ENCODE assay signal across 1 cellular context in genomic region chr20:16711859-16712258, GRCh38.
TF ChIP-seq lines count a peak whose summit lies in the region.

No MANE protein-coding gene starts in this region.

TF ChIP-seq in HepG2, 621 proteins besides CTCF, POLR2A, EP300 and RAD21:
- TF ChIP-seq ZNF782 (CRISPR knock-in tag; IDR thresholded peaks at IDR 0.05; ENCODE audit: borderline replicate concordance) (no peak), ATF4 (CRISPR knock-in tag; IDR thresholded peaks at IDR 0.05) (peak in 1 of 2 experiments; percentile 45; a peak in 1 of 4 replicates), CC2D1A (CRISPR knock-in tag; IDR thresholded peaks at IDR 0.05) (no peak), ZUFSP (CRISPR knock-in tag; IDR thresholded peaks at IDR 0.05; ENCODE audit: borderline replicate concordance) (no peak), ATF7 (IDR thresholded peaks at IDR 0.05) (peak; percentile 72), ATF7 (CRISPR knock-in tag; IDR thresholded peaks at IDR 0.05) (no peak), CEBPB (IDR thresholded peaks at IDR 0.05; ENCODE audit: borderline replicate concordance, low read depth, low read length) (peak; percentile 91), CEBPG (CRISPR knock-in tag; IDR thresholded peaks at IDR 0.05) (peak; percentile 35; the same call in 1 of the 2 replicates)
